9 cellular contexts compared by ENCODE assay signal in the genomic region with DNA sequence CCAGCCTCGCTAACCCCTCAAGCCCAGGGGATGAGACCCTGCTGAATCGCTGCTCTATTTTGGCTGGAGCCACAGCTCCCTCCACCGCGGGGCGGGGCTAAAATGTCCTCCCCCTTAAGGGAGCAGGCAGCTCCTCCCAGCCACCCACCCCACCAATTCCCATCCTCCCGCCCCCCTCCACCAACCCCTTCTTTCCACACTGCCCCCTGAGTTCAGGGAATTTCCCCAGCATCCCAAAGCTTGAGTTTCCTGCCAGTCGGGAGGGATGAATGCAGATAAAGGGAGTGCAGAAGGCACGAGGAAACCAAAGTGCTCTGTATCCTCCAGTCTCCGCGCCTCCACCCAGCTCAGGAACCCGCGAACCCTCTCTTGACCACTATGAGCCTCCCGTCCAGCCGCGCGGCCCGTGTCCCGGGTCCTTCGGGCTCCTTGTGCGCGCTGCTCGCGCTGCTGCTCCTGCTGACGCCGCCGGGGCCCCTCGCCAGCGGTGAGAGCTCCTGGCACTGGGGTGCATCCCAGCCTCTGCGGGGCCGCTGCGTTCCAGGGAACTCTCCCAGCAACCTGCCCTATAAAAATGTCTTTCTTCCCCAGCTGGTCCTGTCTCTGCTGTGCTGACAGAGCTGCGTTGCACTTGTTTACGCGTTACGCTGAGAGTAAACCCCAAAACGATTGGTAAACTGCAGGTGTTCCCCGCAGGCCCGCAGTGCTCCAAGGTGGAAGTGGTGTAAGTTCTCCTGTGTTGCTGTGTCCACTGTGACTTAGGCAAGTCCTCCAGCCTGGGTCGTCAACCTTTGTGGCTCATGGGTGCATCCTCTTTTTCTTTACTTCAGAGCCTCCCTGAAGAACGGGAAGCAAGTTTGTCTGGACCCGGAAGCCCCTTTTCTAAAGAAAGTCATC. TPM values are rescaled to one million over a fixed set of nuclear protein-coding genes. Genes with fewer than 3 reads are reported as not detected.
DNase-seq lines count a peak whose midpoint lies in the region; ATAC-seq, FAIRE-seq and TF ChIP-seq lines count a peak whose summit lies in the region.
"Had no signal": no experiment of that assay in that cellular context is flagged by ENCODE, and none has a peak within 500 bp of the region (broad histone marks: within the 10 kb centered on the region; RNA-seq: fewer than 3 reads in every experiment).

Gene CXCL6, plus strand, starts transcription at position 306 of the 897 bp plus-strand sequence. Its CDS starts 73 bp downstream, at position 379.

- H2BK12ac ChIP-seq in H1 (ENCODE audit: low read depth, low read length) (no peak within 1 kb of the TSS), mesenchymal stem cell (ENCODE audit: low read length in 2 of 2) (peak within 1 kb of the TSS; percentile 54 to 63)

- H3K27me3 Mint-ChIP-seq in activated CD4-positive, alpha-beta T cell treated with anti-CD3 and anti-CD28 coated beads for 36 hours = peaks cover 18% of the 10 kb centered on the region
- H3K27me3 Mint-ChIP-seq in activated CD4-positive, alpha-beta T cell treated with anti-CD3 and anti-CD28 coated beads, Interleukin-2, amount 10 ng/mL, durations not matched to agents 7 days and 5 days = peaks cover 21% of the 10 kb centered on the region

- H3K14ac ChIP-seq in H1 (ENCODE audit: insufficient read length) = no peak within 1 kb of the TSS
- no peak within 1 kb of the TSS for H3K14ac ChIP-seq in mesenchymal stem cell (ENCODE audit: low read length in 2 of 2)

- H3K18ac ChIP-seq in H1 (ENCODE audit: extremely low read depth, low read length) = peak within 1 kb of the TSS; percentile 83
- H3K18ac ChIP-seq in mesenchymal stem cell (ENCODE audit: low read depth in 1 of 2, low read length in 2 of 2) = peak within 1 kb of the TSS; percentile 40 to 63

- H2BK15ac ChIP-seq in H1 (ENCODE audit: low read length) (peak within 1 kb of the TSS; percentile 53; the same call in 1 of the 2 replicates), mesenchymal stem cell (ENCODE audit: low read depth, poor library complexity, severe bottlenecking) (peak within 1 kb of the TSS; percentile 77)

- no peaks in the 10 kb centered on the region for H4K20me1 ChIP-seq in H1 (replicated peaks in 1 of 2; ENCODE audit: control insufficient read depth in 1 of 2, insufficient read depth in 2 of 2, low read length in 2 of 2)

- no peak for TF ChIP-seq EP300 in H1 (IDR thresholded peaks at IDR 0.05; ENCODE audit: borderline replicate concordance in 1 of 2, low read depth in 2 of 2, low read length in 2 of 2)

- no peaks in the 10 kb centered on the region for H3K36me3 ChIP-seq in H1 (ENCODE audit: control insufficient read depth in 2 of 4, insufficient read depth in 4 of 4, low read length in 3 of 4)
- no peaks in the 10 kb centered on the region for H3K36me3 ChIP-seq in mesenchymal stem cell (ENCODE audit: control insufficient read depth in 1 of 2, insufficient read depth in 2 of 2, low read depth in 1 of 2, low read length in 2 of 2)
- no peaks in the 10 kb centered on the region for H3K36me3 ChIP-seq in uterus

- no peaks in the 10 kb centered on the region for H3K9me3 Mint-ChIP-seq in activated CD4-positive, alpha-beta T cell treated with anti-CD3 and anti-CD28 coated beads for 36 hours (ENCODE audit: low read depth)
- H3K9me3 Mint-ChIP-seq in activated CD4-positive, alpha-beta T cell treated with anti-CD3 and anti-CD28 coated beads, Interleukin-2, amount 10 ng/mL, durations not matched to agents 7 days and 5 days = no peaks in the 10 kb centered on the region

- H3K23ac ChIP-seq in H1 (ENCODE audit: insufficient read length) (no peak within 1 kb of the TSS), mesenchymal stem cell (ENCODE audit: low read length in 2 of 2) (peak within 1 kb of the TSS in 1 of 2 experiments; percentile 34)

- WGBS in H1 (ENCODE audit: extremely low coverage in 1 of 2, insufficient coverage in 1 of 2, insufficient read length in 1 of 2, insufficient replicate concordance in 2 of 2, low coverage in 1 of 2, low lambda C conversion rate in 2 of 2, missing lambda C conversion rate in 1 of 2), 2 experiments = 6% methylated on average over 34 of the region's 41 CpGs; no CpG with 5 or more reads in 1 of the 2 experiments
- 4% methylated on average over 40 of the region's 41 CpGs for WGBS in mesenchymal stem cell

- H4K8ac ChIP-seq in H1 (ENCODE audit: extremely low read depth, insufficient read depth, low read length) (peak within 1 kb of the TSS; percentile 73), mesenchymal stem cell (ENCODE audit: low read length) (peak within 1 kb of the TSS; percentile 93)

- H3K79me2 ChIP-seq in H1 (ENCODE audit: control insufficient read depth in 1 of 2, insufficient read depth in 2 of 2, low read length in 2 of 2) = no peaks in the 10 kb centered on the region

- no peaks in the 10 kb centered on the region for H3K36me3 Mint-ChIP-seq in activated CD4-positive, alpha-beta T cell treated with anti-CD3 and anti-CD28 coated beads for 36 hours (ENCODE audit: low read depth)
- H3K36me3 Mint-ChIP-seq in activated CD4-positive, alpha-beta T cell treated with anti-CD3 and anti-CD28 coated beads, Interleukin-2, amount 10 ng/mL, durations not matched to agents 7 days and 5 days (ENCODE audit: low read depth) = no peaks in the 10 kb centered on the region

- H4K5ac ChIP-seq in H1 (ENCODE audit: insufficient read length, low read depth, low read length) = no peak within 1 kb of the TSS

- H2AFZ ChIP-seq in H1 (ENCODE audit: low read length) (peak within 1 kb of the TSS; percentile 96), mesenchymal stem cell (ENCODE audit: low read depth, low read length) (peak within 1 kb of the TSS; percentile 1)

- H4K91ac ChIP-seq in H1 (replicated peaks; ENCODE audit: insufficient read length, low read length) (no peak within 1 kb of the TSS), mesenchymal stem cell (ENCODE audit: low read length) (peak within 1 kb of the TSS; percentile 72)

- intact Hi-C loops in activated CD4-positive, alpha-beta T cell treated with anti-CD3 and anti-CD28 coated beads for 36 hours (cut with DNase I, micrococcal nuclease) = no loop called here
- intact Hi-C loops in uterus (cut with DNase I; ENCODE audit: low total_unique reads) = no loop called here

- H2BK120ac ChIP-seq in H1 (replicated peaks; ENCODE audit: low read depth, low read length) (no peak within 1 kb of the TSS), mesenchymal stem cell (ENCODE audit: low read depth, low read length) (no peak within 1 kb of the TSS)

- H3K79me1 ChIP-seq in H1 (ENCODE audit: low read depth, low read length) (no peaks in the 10 kb centered on the region), mesenchymal stem cell (replicated peaks; ENCODE audit: low read length, poor library complexity, severe bottlenecking) (peaks cover 2% of the 10 kb centered on the region)

- H3K23me2 ChIP-seq in H1 (ENCODE audit: low read depth, low read length) = peaks cover 4% of the 10 kb centered on the region; the same call in 1 of the 2 replicates

- H3K4me3 Mint-ChIP-seq in activated CD4-positive, alpha-beta T cell treated with anti-CD3 and anti-CD28 coated beads for 36 hours = no peak within 1 kb of the TSS
- no peak within 1 kb of the TSS for H3K4me3 Mint-ChIP-seq in activated CD4-positive, alpha-beta T cell treated with anti-CD3 and anti-CD28 coated beads, Interleukin-2, amount 10 ng/mL, durations not matched to agents 7 days and 5 days

- H3K4me1 ChIP-seq in H1 (replicated peaks in 1 of 4; ENCODE audit: control insufficient read depth in 3 of 4, insufficient read depth in 4 of 4, low read length in 3 of 4) (no peaks in the 10 kb centered on the region), mesenchymal stem cell (ENCODE audit: control insufficient read depth, insufficient read depth, low read depth, low read length) (peaks cover 2% of the 10 kb centered on the region), uterus (no peaks in the 10 kb centered on the region)

- H3K27me3 ChIP-seq in H1 (replicated peaks in 1 of 4; ENCODE audit: control insufficient read depth in 3 of 4, extremely low read depth in 1 of 4, insufficient read depth in 3 of 4, low read length in 3 of 4) (no peaks in the 10 kb centered on the region; a peak in 1 of 7 replicates), mesenchymal stem cell (ENCODE audit: control insufficient read depth in 1 of 2, insufficient read depth in 1 of 2, low read length in 2 of 2) (no peaks in the 10 kb centered on the region), uterus (no peaks in the 10 kb centered on the region)

- H3K9ac ChIP-seq in H1 (replicated peaks in 1 of 4; ENCODE audit: extremely low read depth in 1 of 4, low read depth in 3 of 4, low read length in 3 of 4) (peak within 1 kb of the TSS in 3 of 4 experiments; percentile 30 to 61 (median 45); a peak in 3 of 7 replicates), mesenchymal stem cell (ENCODE audit: low read length) (peak within 1 kb of the TSS; percentile 65)

- ATAC-seq in activated CD4-positive, alpha-beta T cell treated with anti-CD3 and anti-CD28 coated beads for 36 hours = no peak
- ATAC-seq in HG03378 (IDR thresholded peaks at IDR 0.05; ENCODE audit: unreplicated experiment) (no peak), HG02763 (IDR thresholded peaks at IDR 0.05; ENCODE audit: unreplicated experiment) (no peak)

- H3K4ac ChIP-seq in H1 (replicated peaks; ENCODE audit: insufficient read length, low read depth, low read length) (peak within 1 kb of the TSS; percentile 4), mesenchymal stem cell (ENCODE audit: low read depth in 1 of 2, low read length in 2 of 2) (peak within 1 kb of the TSS; percentile 20 to 81)

- H3K27ac ChIP-seq in H1 (ENCODE audit: low read depth, low read length) (no peak within 1 kb of the TSS), mesenchymal stem cell (ENCODE audit: low read length, poor library complexity, severe bottlenecking) (peak within 1 kb of the TSS; percentile 69), uterus (no peak within 1 kb of the TSS)

- CTCF ChIA-PET in activated CD4-positive, alpha-beta T cell treated with anti-CD3 and anti-CD28 coated beads for 36 hours (lab: Charles Lee) = no interaction called here
- CTCF ChIA-PET in activated CD4-positive, alpha-beta T cell treated with anti-CD3 and anti-CD28 coated beads, Interleukin-2, amount 10 ng/mL, durations not matched to agents 7 days and 5 days (lab: Charles Lee) = no interaction called here
- CTCF ChIA-PET in H1 (lab: Charles Lee; ENCODE audit: partially characterized antibody) = interaction anchor here (1.1 to 1.9 kb wide), 6 partner anchors 11 to 129 kb away, joined by 3 to 9 read pairs (median 4); partner anchors contain the start of gene CXCL1

- TF ChIP-seq CTCF in H1 (IDR thresholded peaks at IDR 0.05; ENCODE audit: control extremely low read depth in 1 of 3, insufficient read depth in 1 of 3, low read depth in 1 of 3, low read length in 3 of 3) = no peak
- TF ChIP-seq CTCF in uterus (IDR thresholded peaks at IDR 0.05) = no peak

- H3K56ac ChIP-seq in H1 (replicated peaks; ENCODE audit: insufficient read length, low read depth, low read length) = no peak within 1 kb of the TSS

- H3K4me3 ChIP-seq in H1 (ENCODE audit: extremely low read depth in 1 of 4, insufficient read depth in 2 of 4, low read depth in 3 of 4, low read length in 4 of 4) (peak within 1 kb of the TSS; percentile 42 to 72 (median 64)), mesenchymal stem cell (ENCODE audit: insufficient read depth in 1 of 2, low read depth in 1 of 2, low read length in 2 of 2) (peak within 1 kb of the TSS; percentile 57 to 82), uterus (peak within 1 kb of the TSS; percentile 9 to 13)

- DNase-seq in activated CD4-positive, alpha-beta T cell treated with anti-CD3 and anti-CD28 coated beads for 36 hours = peak; percentile 4
- DNase-seq in activated CD4-positive, alpha-beta T cell treated with anti-CD3 and anti-CD28 coated beads, Interleukin-2, amount 10 ng/mL, durations not matched to agents 7 days and 5 days = no peak
- peak in 1 of 2 experiments; percentile 79 for DNase-seq in H1 (ENCODE audit: low read depth in 1 of 2, low spot score in 2 of 2)
- peak; percentile 46 for DNase-seq in mesenchymal stem cell
- no peak for DNase-seq in uterus
- DNase-seq in GM19238 (ENCODE audit: insufficient read length, low spot score) = no peak
- DNase-seq: activated CD4-positive, CD25-positive, alpha-beta regulatory T cell had no signal

- FAIRE-seq in H1 (lab: Jason Lieb, UNC) = no peak

- no peak within 1 kb of the TSS for H2BK20ac ChIP-seq in H1 (ENCODE audit: low read length)

- H3K4me1 Mint-ChIP-seq in activated CD4-positive, alpha-beta T cell treated with anti-CD3 and anti-CD28 coated beads for 36 hours = peaks cover 4% of the 10 kb centered on the region
- H3K4me1 Mint-ChIP-seq in activated CD4-positive, alpha-beta T cell treated with anti-CD3 and anti-CD28 coated beads, Interleukin-2, amount 10 ng/mL, durations not matched to agents 7 days and 5 days = no peaks in the 10 kb centered on the region

- TF ChIP-seq RAD21 in H1 (IDR thresholded peaks at IDR 0.05 in 1 of 2, conservative IDR thresholded peaks at IDR 0.05 in 1 of 2; ENCODE audit: low read depth in 2 of 2, low read length in 2 of 2) = no peak

- no peak within 1 kb of the TSS for H3K27ac Mint-ChIP-seq in activated CD4-positive, alpha-beta T cell treated with anti-CD3 and anti-CD28 coated beads for 36 hours
- H3K27ac Mint-ChIP-seq in activated CD4-positive, alpha-beta T cell treated with anti-CD3 and anti-CD28 coated beads, Interleukin-2, amount 10 ng/mL, durations not matched to agents 7 days and 5 days = no peak within 1 kb of the TSS

- H2AK5ac ChIP-seq in H1 (ENCODE audit: low read depth, low read length) = no peak within 1 kb of the TSS
- H2AK5ac ChIP-seq in mesenchymal stem cell (ENCODE audit: low read length, severe bottlenecking) = peak within 1 kb of the TSS; percentile 39

- H3K4me2 ChIP-seq in H1 (ENCODE audit: insufficient read depth in 1 of 2, low read depth in 2 of 2, low read length in 2 of 2) = peak within 1 kb of the TSS; percentile 66 to 72
- peak within 1 kb of the TSS; percentile 45 for H3K4me2 ChIP-seq in mesenchymal stem cell (ENCODE audit: low read length, poor library complexity, severe bottlenecking)

- 0 out of 2 replicates have a peak within 1 kb of the TSS, but pooled peaks have one; percentile 56 for H2BK5ac ChIP-seq in H1 (ENCODE audit: low read depth, low read length)
- H2BK5ac ChIP-seq in mesenchymal stem cell (ENCODE audit: low read depth, low read length, poor library complexity, severe bottlenecking) = peak within 1 kb of the TSS; percentile 92

- H3K9me3 ChIP-seq in H1 (ENCODE audit: insufficient read depth in 2 of 2, low read depth in 1 of 2, low read length in 1 of 2) (no peaks in the 10 kb centered on the region), mesenchymal stem cell (ENCODE audit: control insufficient read depth, low read length) (no peaks in the 10 kb centered on the region), uterus (no peaks in the 10 kb centered on the region)

- TF ChIP-seq POLR2A in H1 (IDR thresholded peaks at IDR 0.05; ENCODE audit: control extremely low read depth in 1 of 2, low read depth in 2 of 2, low read length in 2 of 2) (peak in 1 of 2 experiments; percentile 35; a peak in 1 of 3 replicates), uterus (IDR thresholded peaks at IDR 0.05) (no peak)

- POLR2A ChIA-PET in activated CD4-positive, alpha-beta T cell treated with anti-CD3 and anti-CD28 coated beads for 36 hours (lab: Charles Lee) = no interaction called here
- POLR2A ChIA-PET in activated CD4-positive, alpha-beta T cell treated with anti-CD3 and anti-CD28 coated beads, Interleukin-2, amount 10 ng/mL, durations not matched to agents 7 days and 5 days (lab: Charles Lee) = no interaction called here
- POLR2A ChIA-PET in H1 (lab: Charles Lee; ENCODE audit: partially characterized antibody) = interaction anchor here (0.8 kb wide), 1 partner anchor 202 kb away, joined by 3 read pairs; the partner anchor contains the start of gene CXCL3

RNA-seq across cellular contexts. Expression of gene CXCL6, which starts in this region (rescaled TPM):
- not detected for total RNA-seq in activated CD4-positive, alpha-beta T cell treated with anti-CD3 and anti-CD28 coated beads for 36 hours
- not detected for total RNA-seq in activated CD4-positive, alpha-beta T cell treated with anti-CD3 and anti-CD28 coated beads, Interleukin-2, amount 10 ng/mL, durations not matched to agents 7 days and 5 days
- 7.6 and 8.0 TPM in 2 replicates for total RNA-seq in H1 (2021; fragmentation: NEBNext Ultra II Directional; extraction: Animal tissue kit (Norgen Biotek cat#: 25700))
- polyA plus RNA-seq in H1 (2011; rRNA removed) = 6.3 and 10.2 TPM in 2 replicates
- 7.0 TPM for polyA plus RNA-seq in H1 (2011; cell fraction: cytosol; rRNA removed)
- 6.0 TPM for polyA plus RNA-seq in H1 (2011; cell fraction: nucleus; rRNA removed)
- 6.8 to 10.4 TPM (median 8.2 TPM) in 4 replicates for polyA plus RNA-seq in H1 (2012, experiment 1 of 2)
- 2.3 TPM for polyA plus RNA-seq in H1 (2012, experiment 2 of 2)
- polyA plus RNA-seq in H1 (2013, experiment 1 of 2) = 6.9 TPM
- polyA plus RNA-seq in H1 (2013, experiment 2 of 2) = 7.8 TPM
- polyA minus RNA-seq in H1 (2011; rRNA and poly(A)+ RNA removed) = 0.50 and 0.56 TPM in 2 replicates
- polyA minus RNA-seq in H1 (2011; cell fraction: cytosol; rRNA and poly(A)+ RNA removed) = 1.8 TPM
- 2.3 TPM for polyA minus RNA-seq in H1 (2011; cell fraction: nucleus; rRNA and poly(A)+ RNA removed)
- 6.8 TPM for polyA plus RNA-seq in mesenchymal stem cell (2013, experiment 1 of 2)
- 7.1 TPM for polyA plus RNA-seq in mesenchymal stem cell (2013, experiment 2 of 2)
- total RNA-seq in uterus = 1 to 10 TPM in 1 of 4 donors, under 1 TPM in 1, not detected in 2; 0.28 to 4.1 TPM

Comparison
In these comparisons a context has a peak if more than half of its experiments do, and no peak if none do; other contexts are left out.
1. Peak in DNase-seq in activated CD4-positive, alpha-beta T cell treated with anti-CD3 and anti-CD28 coated beads for 36 hours; RNA of the gene not detected or under 1 TPM.
2. H3K4me3 ChIP-seq: peak in every context shown above with its lines; median percentile 70 in mesenchymal stem cell; 64 in H1; 11 in uterus.